35 cellular contexts compared by ENCODE assay signal in the genomic region with DNA sequence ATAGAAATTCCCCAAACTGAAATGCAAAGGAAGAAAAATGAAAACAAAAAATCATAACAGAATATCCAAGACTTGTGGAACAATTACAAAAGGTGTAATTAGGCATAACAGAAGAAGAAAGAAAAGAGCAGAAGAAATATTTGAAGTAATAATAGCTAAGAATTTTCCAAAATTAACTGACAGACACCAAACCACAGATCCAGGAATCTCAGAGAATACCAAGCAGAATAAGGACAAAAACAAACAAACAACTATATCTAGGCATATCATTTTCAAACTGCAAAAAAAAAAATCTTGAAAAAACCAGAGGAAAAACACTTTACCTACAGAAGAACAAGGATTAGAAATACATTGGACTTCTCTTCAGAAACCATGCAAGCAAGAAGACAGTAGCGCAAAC.
"Had no signal": no experiment of that assay in that cellular context is flagged by ENCODE, and none has a peak within 500 bp of the region (broad histone marks: within the 10 kb centered on the region; RNA-seq: fewer than 3 reads in every experiment).

No MANE protein-coding gene starts in this region.

- H3K4me3 ChIP-seq: MG63 had no signal

- DNase-seq: Karpas-422, Kasumi-1, MG63, MM.1S, MV-4-11, NCI-H1048, NCI-H1092, NCI-H1092 treated with DMSO at 0.1 percent for 48 hours, NCI-H1105, NCI-H1105 treated with DMSO at 0.1 percent for 48 hours, NCI-H1417 treated with DMSO at 0.1 percent for 48 hours, NCI-H1436, NCI-H1436 treated with DMSO at 0.1 percent for 48 hours, NCI-H146, NCI-H1694, NCI-H1694 treated with DMSO at 0.1 percent for 48 hours, NCI-H187, NCI-H187 treated with DMSO at 0.1 percent for 48 hours, NCI-H1930, NCI-H2029, NCI-H2029 treated with DMSO at 0.1 percent for 48 hours, NCI-H2081, NCI-H2081 treated with DMSO at 0.1 percent for 48 hours, NCI-H2107, NCI-H2171, NCI-H2171 treated with DMSO at 0.1 percent for 48 hours, NCI-H226, NCI-H345, NCI-H446, NCI-H446 treated with DMSO at 0.1 percent for 48 hours, NCI-H510A, NCI-H510A treated with DMSO at 0.1 percent for 48 hours, NCI-H524, NCI-H524 treated with DMSO at 0.1 percent for 48 hours, NCI-H526 had no signal

- H3K9me3 ChIP-seq: MG63 had no signal

- H3K36me3 ChIP-seq: MG63 had no signal
